2 cellular contexts compared by ENCODE assay signal in the genomic region with DNA sequence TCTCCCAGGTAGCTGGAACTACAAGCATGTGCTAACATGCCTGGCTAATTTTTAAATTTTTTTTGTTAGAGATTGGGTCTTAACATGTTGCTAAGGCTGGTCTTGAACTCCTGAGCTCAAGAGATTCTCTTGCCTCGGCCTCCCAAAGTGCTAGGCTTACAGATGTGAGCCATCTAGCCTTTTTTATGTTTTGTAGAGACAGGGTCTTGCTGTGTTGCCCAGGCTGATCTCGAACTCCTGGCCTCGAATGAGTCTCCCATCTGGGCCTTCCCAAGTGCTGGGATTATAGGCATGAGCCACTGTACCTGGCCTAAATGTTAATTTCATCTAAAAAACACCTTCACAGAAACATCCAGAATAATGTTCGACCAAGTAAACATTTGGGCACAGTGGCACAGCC.
TF ChIP-seq lines count a peak whose summit lies in the region.

No MANE protein-coding gene starts in this region.

TF ChIP-seq in WTC11, 78 proteins besides CTCF, POLR2A, EP300 and RAD21:
- no peak for TF ChIP-seq SMAD3 (CRISPR knock-in tag; IDR thresholded peaks at IDR 0.05; ENCODE audit: borderline replicate concordance)
- TF ChIP-seq, protein P1, sequence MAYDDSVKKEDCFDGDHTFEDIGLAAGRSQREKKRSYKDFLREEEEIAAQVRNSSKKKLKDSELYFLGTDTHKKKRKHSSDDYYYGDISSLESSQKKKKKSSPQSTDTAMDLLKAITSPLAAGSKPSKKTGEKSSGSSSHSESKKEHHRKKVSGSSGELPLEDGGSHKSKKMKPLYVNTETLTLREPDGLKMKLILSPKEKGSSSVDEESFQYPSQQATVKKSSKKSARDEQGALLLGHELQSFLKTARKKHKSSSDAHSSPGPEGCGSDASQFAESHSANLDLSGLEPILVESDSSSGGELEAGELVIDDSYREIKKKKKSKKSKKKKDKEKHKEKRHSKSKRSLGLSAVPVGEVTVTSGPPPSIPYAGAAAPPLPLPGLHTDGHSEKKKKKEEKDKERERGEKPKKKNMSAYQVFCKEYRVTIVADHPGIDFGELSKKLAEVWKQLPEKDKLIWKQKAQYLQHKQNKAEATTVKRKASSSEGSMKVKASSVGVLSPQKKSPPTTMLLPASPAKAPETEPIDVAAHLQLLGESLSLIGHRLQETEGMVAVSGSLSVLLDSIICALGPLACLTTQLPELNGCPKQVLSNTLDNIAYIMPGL (CRISPR knock-in tag; IDR thresholded peaks at IDR 0.05) = no peak
- peak; percentile 76 for TF ChIP-seq ZNF121 (CRISPR knock-in tag; IDR thresholded peaks at IDR 0.05)
- TF ChIP-seq, protein P2, sequence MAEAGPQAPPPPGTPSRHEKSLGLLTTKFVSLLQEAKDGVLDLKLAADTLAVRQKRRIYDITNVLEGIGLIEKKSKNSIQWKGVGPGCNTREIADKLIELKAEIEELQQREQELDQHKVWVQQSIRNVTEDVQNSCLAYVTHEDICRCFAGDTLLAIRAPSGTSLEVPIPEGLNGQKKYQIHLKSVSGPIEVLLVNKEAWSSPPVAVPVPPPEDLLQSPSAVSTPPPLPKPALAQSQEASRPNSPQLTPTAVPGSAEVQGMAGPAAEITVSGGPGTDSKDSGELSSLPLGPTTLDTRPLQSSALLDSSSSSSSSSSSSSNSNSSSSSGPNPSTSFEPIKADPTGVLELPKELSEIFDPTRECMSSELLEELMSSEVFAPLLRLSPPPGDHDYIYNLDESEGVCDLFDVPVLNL (CRISPR knock-in tag; IDR thresholded peaks at IDR 0.05; ENCODE audit: borderline replicate concordance, low read depth) = no peak
- no peak for TF ChIP-seq GRHL2 (CRISPR knock-in tag; IDR thresholded peaks at IDR 0.05; ENCODE audit: insufficient replicate concordance, severe bottlenecking)
TF ChIP-seq in WTC11: peak in this region for 1.

TF ChIP-seq in K562, 482 proteins besides CTCF, POLR2A, EP300 and RAD21:
- no peak for TF ChIP-seq ZNF586 (CRISPR knock-in tag; conservative IDR thresholded peaks at IDR 0.05)
- TF ChIP-seq, protein P3, sequence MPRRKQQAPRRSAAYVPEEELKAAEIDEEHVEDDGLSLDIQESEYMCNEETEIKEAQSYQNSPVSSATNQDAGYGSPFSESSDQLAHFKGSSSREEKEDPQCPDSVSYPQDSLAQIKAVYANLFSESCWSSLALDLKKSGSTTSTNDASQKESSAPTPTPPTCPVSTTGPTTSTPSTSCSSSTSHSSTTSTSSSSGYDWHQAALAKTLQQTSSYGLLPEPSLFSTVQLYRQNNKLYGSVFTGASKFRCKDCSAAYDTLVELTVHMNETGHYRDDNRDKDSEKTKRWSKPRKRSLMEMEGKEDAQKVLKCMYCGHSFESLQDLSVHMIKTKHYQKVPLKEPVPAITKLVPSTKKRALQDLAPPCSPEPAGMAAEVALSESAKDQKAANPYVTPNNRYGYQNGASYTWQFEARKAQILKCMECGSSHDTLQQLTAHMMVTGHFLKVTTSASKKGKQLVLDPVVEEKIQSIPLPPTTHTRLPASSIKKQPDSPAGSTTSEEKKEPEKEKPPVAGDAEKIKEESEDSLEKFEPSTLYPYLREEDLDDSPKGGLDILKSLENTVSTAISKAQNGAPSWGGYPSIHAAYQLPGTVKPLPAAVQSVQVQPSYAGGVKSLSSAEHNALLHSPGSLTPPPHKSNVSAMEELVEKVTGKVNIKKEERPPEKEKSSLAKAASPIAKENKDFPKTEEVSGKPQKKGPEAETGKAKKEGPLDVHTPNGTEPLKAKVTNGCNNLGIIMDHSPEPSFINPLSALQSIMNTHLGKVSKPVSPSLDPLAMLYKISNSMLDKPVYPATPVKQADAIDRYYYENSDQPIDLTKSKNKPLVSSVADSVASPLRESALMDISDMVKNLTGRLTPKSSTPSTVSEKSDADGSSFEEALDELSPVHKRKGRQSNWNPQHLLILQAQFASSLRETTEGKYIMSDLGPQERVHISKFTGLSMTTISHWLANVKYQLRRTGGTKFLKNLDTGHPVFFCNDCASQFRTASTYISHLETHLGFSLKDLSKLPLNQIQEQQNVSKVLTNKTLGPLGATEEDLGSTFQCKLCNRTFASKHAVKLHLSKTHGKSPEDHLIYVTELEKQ (CRISPR knock-in tag; IDR thresholded peaks at IDR 0.05) = no peak
- peak; percentile 64 for TF ChIP-seq ZNF121 (CRISPR knock-in tag; conservative IDR thresholded peaks at IDR 0.05)
- TF ChIP-seq, protein P4, sequence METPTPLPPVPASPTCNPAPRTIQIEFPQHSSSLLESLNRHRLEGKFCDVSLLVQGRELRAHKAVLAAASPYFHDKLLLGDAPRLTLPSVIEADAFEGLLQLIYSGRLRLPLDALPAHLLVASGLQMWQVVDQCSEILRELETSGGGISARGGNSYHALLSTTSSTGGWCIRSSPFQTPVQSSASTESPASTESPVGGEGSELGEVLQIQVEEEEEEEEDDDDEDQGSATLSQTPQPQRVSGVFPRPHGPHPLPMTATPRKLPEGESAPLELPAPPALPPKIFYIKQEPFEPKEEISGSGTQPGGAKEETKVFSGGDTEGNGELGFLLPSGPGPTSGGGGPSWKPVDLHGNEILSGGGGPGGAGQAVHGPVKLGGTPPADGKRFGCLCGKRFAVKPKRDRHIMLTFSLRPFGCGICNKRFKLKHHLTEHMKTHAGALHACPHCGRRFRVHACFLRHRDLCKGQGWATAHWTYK (CRISPR knock-in tag; IDR thresholded peaks at IDR 0.05) = no peak
- TF ChIP-seq RBM25 (IDR thresholded peaks at IDR 0.05; ENCODE audit: low read depth, low read length, severe bottlenecking) = peak; percentile 4
- no peak for TF ChIP-seq CEBPB (tag; IDR thresholded peaks at IDR 0.05)
- TF ChIP-seq KDM2B (CRISPR knock-in tag; IDR thresholded peaks at IDR 0.05) = no peak
- TF ChIP-seq XRCC5 (IDR thresholded peaks at IDR 0.05; ENCODE audit: low read depth, low read length) = no peak
- TF ChIP-seq RAD51 (IDR thresholded peaks at IDR 0.05; ENCODE audit: borderline replicate concordance, low read depth) = no peak
- no peak for TF ChIP-seq HDAC1 (IDR thresholded peaks at IDR 0.05)
